ENCODE assay signal across 11 cellular contexts in genomic region chr14:31388687-31389413, GRCh38. TPM values are rescaled to one million over a fixed set of nuclear protein-coding genes. Genes with fewer than 3 reads are reported as not detected.
DNase-seq lines count a peak whose midpoint lies in the region; ATAC-seq and TF ChIP-seq lines count a peak whose summit lies in the region.
"Had no signal": no experiment of that assay in that cellular context is flagged by ENCODE, and none has a peak within 500 bp of the region (broad histone marks: within the 10 kb centered on the region; RNA-seq: fewer than 3 reads in every experiment).

No MANE protein-coding gene starts in this region.

- TF ChIP-seq CTCF in chondrocyte (IDR thresholded peaks at IDR 0.05) (no peak), osteoblast (IDR thresholded peaks at IDR 0.05; ENCODE audit: extremely low read depth, low read depth, low read length) (no peak)

- no peaks in the 10 kb centered on the region for H4K20me1 ChIP-seq in osteoblast (ENCODE audit: insufficient read depth, low read length)

- peaks cover 27% of the 10 kb centered on the region for H3K36me3 ChIP-seq in osteoblast (ENCODE audit: insufficient read depth, low read length)

- peaks cover 16% of the 10 kb centered on the region for H3K36me3 Mint-ChIP-seq in chondrocyte (ENCODE audit: low read depth)

- no peaks in the 10 kb centered on the region for H3K27me3 ChIP-seq in osteoblast (ENCODE audit: insufficient read depth, low read length)

- POLR2A ChIA-PET in HEK293T (lab: Yijun Ruan, JAX), result no interaction called here

- H3K4me2 ChIP-seq in osteoblast (ENCODE audit: insufficient read depth, low read length), result no peak overlapping the region

- no peaks in the 10 kb centered on the region for H3K9me3 Mint-ChIP-seq in chondrocyte (ENCODE audit: low read depth)

- H3K79me2 ChIP-seq in osteoblast (ENCODE audit: insufficient read depth, low read length), result no peaks in the 10 kb centered on the region

- no peak overlapping the region for H3K4me3 Mint-ChIP-seq in chondrocyte (ENCODE audit: unreplicated experiment)

- peak; percentile 56 for ATAC-seq in GM18502 (IDR thresholded peaks at IDR 0.05; ENCODE audit: poor library complexity, unreplicated experiment)
- peak; percentile 59 for ATAC-seq in HG02852 (IDR thresholded peaks at IDR 0.05; ENCODE audit: unreplicated experiment)

- H3K9me3 ChIP-seq in osteoblast (ENCODE audit: low read depth, low read length), result no peaks in the 10 kb centered on the region

- H3K27me3 Mint-ChIP-seq in chondrocyte (ENCODE audit: low read depth), result no peaks in the 10 kb centered on the region

- CTCF ChIA-PET in HEK293T (lab: Yijun Ruan, JAX), result interaction anchor here (0.5 kb wide), 1 partner anchor 8 kb away, joined by 6 read pairs; no protein-coding TSS in a partner anchor

- no peak for DNase-seq in chondrocyte (ENCODE audit: low spot score)
- no peak for DNase-seq in osteoblast (ENCODE audit: insufficient read length, low spot score, missing footprints)
- DNase-seq in iPS-NIHi7 (ENCODE audit: extremely low spot score), result no peak
- DNase-seq in HEK293T (ENCODE audit: extremely low spot score), result no peak
- no peak for DNase-seq in SIG-M5 treated with dmso at 0.1 percent for 504 hours (lab: John Stamatoyannopoulos, UW; ENCODE audit: unreplicated experiment)
- DNase-seq in NCI-H146 treated with DMSO at 0.1 percent for 48 hours (lab: John Stamatoyannopoulos, UW; ENCODE audit: unreplicated experiment), result no peak
- DNase-seq: amniotic stem cell, NCI-H526, SHP77 treated with DMSO at 0.1 percent for 48 hours had no signal

- peaks cover 15% of the 10 kb centered on the region for H3K4me1 Mint-ChIP-seq in chondrocyte (ENCODE audit: low read depth)

- peak overlapping the region; percentile 48 for H3K27ac ChIP-seq in osteoblast (ENCODE audit: low read depth, low read length)

- H3K27ac Mint-ChIP-seq in chondrocyte (ENCODE audit: unreplicated experiment), result peak overlapping the region; percentile 62

- no peaks in the 10 kb centered on the region for H3K4me1 ChIP-seq in osteoblast (ENCODE audit: insufficient read depth, low read length)

- no peak overlapping the region for H2AFZ ChIP-seq in osteoblast (ENCODE audit: low read length)

- H3K4me3 ChIP-seq in osteoblast (ENCODE audit: insufficient read depth, low read length), result no peak overlapping the region

TF ChIP-seq in HEK293T, 16 proteins besides CTCF, POLR2A, EP300 and RAD21:
- TF ChIP-seq L3MBTL2 (conservative IDR thresholded peaks at IDR 0.05) (no peak), SUZ12 (IDR thresholded peaks at IDR 0.05) (no peak), BHLHE40 (IDR thresholded peaks at IDR 0.05; ENCODE audit: borderline replicate concordance) (no peak), CTBP1 (IDR thresholded peaks at IDR 0.05; ENCODE audit: borderline replicate concordance) (no peak), TARDBP (IDR thresholded peaks at IDR 0.05) (no peak), FOXK2 (IDR thresholded peaks at IDR 0.05) (no peak), FOXM1 (IDR thresholded peaks at IDR 0.05; ENCODE audit: borderline replicate concordance) (no peak), LEF1 (IDR thresholded peaks at IDR 0.05; ENCODE audit: borderline replicate concordance) (no peak), HDGF (IDR thresholded peaks at IDR 0.05; ENCODE audit: borderline replicate concordance) (no peak), FOXA1 (IDR thresholded peaks at IDR 0.05) (no peak), ARNT (IDR thresholded peaks at IDR 0.05) (no peak), ELF4 (IDR thresholded peaks at IDR 0.05) (no peak)
- TF ChIP-seq, protein P1, sequence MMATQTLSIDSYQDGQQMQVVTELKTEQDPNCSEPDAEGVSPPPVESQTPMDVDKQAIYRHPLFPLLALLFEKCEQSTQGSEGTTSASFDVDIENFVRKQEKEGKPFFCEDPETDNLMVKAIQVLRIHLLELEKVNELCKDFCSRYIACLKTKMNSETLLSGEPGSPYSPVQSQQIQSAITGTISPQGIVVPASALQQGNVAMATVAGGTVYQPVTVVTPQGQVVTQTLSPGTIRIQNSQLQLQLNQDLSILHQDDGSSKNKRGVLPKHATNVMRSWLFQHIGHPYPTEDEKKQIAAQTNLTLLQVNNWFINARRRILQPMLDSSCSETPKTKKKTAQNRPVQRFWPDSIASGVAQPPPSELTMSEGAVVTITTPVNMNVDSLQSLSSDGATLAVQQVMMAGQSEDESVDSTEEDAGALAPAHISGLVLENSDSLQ (IDR thresholded peaks at IDR 0.05), result no peak

RNA-seq across cellular contexts. Expression of gene HEATR5A, which starts 31.5 kb away (rescaled TPM):
- 57.7 to 74.0 TPM (median 59.3 TPM) in 3 replicates for total RNA-seq in chondrocyte
- total RNA-seq in osteoblast, result 38.3 and 46.0 TPM in 2 replicates
